Comparison of ENCODE assay signal across 8 cellular contexts in the genomic region with DNA sequence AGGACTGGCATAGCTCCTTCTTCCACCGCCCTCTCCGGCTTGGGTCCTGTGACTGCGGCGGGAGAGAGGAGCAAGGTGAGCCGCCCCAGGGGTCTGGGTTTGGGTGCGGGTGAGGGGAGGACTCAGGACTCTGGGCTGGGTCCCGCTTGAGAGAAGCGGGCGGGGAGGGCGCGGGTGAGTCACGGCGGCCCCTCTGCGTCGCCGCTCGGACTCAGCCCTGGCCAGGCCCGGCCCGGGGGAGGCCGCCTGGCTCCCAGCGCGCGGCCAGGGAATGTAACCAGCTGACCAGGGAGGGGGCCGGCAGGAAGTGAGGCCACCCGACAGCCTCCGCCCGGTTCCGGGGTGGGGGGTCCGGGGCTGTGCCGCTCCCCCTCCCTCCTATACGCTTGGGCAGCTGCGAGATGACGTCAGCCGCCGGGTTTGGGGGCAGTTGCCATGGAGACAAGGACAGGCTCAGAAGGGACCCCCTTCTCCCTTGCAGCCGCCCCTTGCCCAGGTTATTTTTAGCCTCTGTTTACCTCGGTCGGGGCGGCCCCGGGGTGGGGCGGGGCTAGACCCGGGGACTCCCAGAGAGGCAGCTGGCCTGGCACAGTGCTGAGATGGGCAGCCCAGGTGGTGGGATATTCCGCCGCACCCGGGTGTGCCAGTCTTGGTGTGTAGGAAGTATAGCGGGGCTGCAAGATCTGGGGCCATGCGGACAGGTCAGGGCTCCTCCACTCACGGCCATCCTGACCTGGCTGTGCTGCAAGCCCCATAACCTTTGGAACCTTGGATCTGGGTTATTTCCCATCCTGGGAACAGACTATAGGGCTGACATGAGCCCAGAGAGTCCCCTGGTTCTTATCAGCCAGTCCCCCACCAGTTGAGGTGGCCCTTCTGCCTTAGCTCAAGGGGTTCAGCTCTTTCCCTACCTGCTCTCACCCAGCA. TPM values are rescaled to one million over a fixed set of nuclear protein-coding genes. Genes with fewer than 3 reads are reported as not detected.
DNase-seq lines count a peak whose midpoint lies in the region; ATAC-seq and TF ChIP-seq lines count a peak whose summit lies in the region.

No MANE protein-coding gene starts in this region.

- no peak overlapping the region for H3K27ac ChIP-seq in HUES64 (ENCODE audit: low read depth, low read length)
- peak overlapping the region in 4 of 5 donors; percentile 79 to 96 (median 82) for H3K27ac ChIP-seq in adrenal gland
- peak overlapping the region; percentile 80 to 99 (median 96) for H3K27ac ChIP-seq in heart left ventricle

- H3K4me3 ChIP-seq in HUES64 (ENCODE audit: low read length) (peak overlapping the region; percentile 56), adrenal gland (peak overlapping the region; percentile 1 to 84 (median 55)), heart left ventricle (peak overlapping the region; percentile 66 to 97 (median 82))

- peaks cover 5% of the 10 kb centered on the region; the same call in 1 of the 2 replicates for H3K4me1 ChIP-seq in HUES64 (ENCODE audit: insufficient read depth, low read length)
- H3K4me1 ChIP-seq in adrenal gland (replicated peaks in 1 of 2) = peaks cover 23 to 43% of the 10 kb centered on the region in 2 donors
- H3K4me1 ChIP-seq in heart left ventricle = peaks cover 0 to 70% (median 49%) of the 10 kb centered on the region in 12 donors

- H3K36me3 Mint-ChIP-seq in osteocyte (ENCODE audit: unreplicated experiment) = no peaks in the 10 kb centered on the region

- H3K27me3 Mint-ChIP-seq in osteocyte (ENCODE audit: unreplicated experiment) = no peaks in the 10 kb centered on the region

- H3K36me3 ChIP-seq in HUES64 (ENCODE audit: insufficient read depth, low read length) = no peaks in the 10 kb centered on the region
- no peaks in the 10 kb centered on the region for H3K36me3 ChIP-seq in adrenal gland (replicated peaks in 1 of 2)
- H3K36me3 ChIP-seq in heart left ventricle = peaks cover 0 to 5% (median 0%) of the 10 kb centered on the region in 9 donors

- H3K4me1 Mint-ChIP-seq in osteocyte (ENCODE audit: unreplicated experiment) = peaks cover 24% of the 10 kb centered on the region

- peak overlapping the region; percentile 82 for H3K4me3 Mint-ChIP-seq in osteocyte (ENCODE audit: unreplicated experiment)

- H3K9ac ChIP-seq in HUES64 (ENCODE audit: low read depth, low read length) = no peak overlapping the region

- intact Hi-C loops in adrenal gland (cut with DNase I) = no loop called here
- intact Hi-C loops in heart left ventricle (cut with DNase I) = loop anchor here in 2 of 10 donors (2.0 to 5.0 kb wide), 2 partner anchors 33 to 402 kb away; a partner anchor contains a TSS

- H3K9me3 ChIP-seq in HUES64 (ENCODE audit: insufficient read depth, low read depth, low read length) (no peaks in the 10 kb centered on the region), adrenal gland (replicated peaks in 1 of 3) (no peaks in the 10 kb centered on the region), heart left ventricle (no peaks in the 10 kb centered on the region)

- peaks cover 98% of the 10 kb centered on the region for H3K27me3 ChIP-seq in HUES64 (ENCODE audit: insufficient read depth, low read length)
- no peaks in the 10 kb centered on the region for H3K27me3 ChIP-seq in adrenal gland
- H3K27me3 ChIP-seq in heart left ventricle = no peaks in the 10 kb centered on the region

- peak; percentile 15 for DNase-seq in stimulated activated CD8-positive, alpha-beta memory T cell treated with anti-CD3 and anti-CD28 coated beads, Interleukin-4, amount 100 ng/mL, for 24 hours (ENCODE audit: low read depth)
- DNase-seq in stimulated activated CD8-positive, alpha-beta memory T cell treated with anti-CD3 and anti-CD28 coated beads, Interleukin-4, amount 100 ng/mL, for 48 hours = no peak
- DNase-seq in adrenal gland = peak; percentile 74 to 87 (median 77)
- peak; percentile 88 to 91 (median 90) for DNase-seq in heart left ventricle
- no peak for DNase-seq in osteocyte (ENCODE audit: extremely low spot score, unreplicated experiment)

- 9% methylated on average over 48 of the region's 48 CpGs for WGBS in HUES64
- WGBS in adrenal gland, 4 donors = 2 to 7% (median 6%) methylated on average over 14 to 48 of the region's 48 CpGs
- 2 to 3% (median 2%) methylated on average over 22 to 48 of the region's 48 CpGs for WGBS in heart left ventricle, 4 donors

- H3K9me3 Mint-ChIP-seq in osteocyte (ENCODE audit: unreplicated experiment) = no peaks in the 10 kb centered on the region

- ATAC-seq in heart left ventricle = peak; percentile 63 to 89 (median 80)
- ATAC-seq in HG02852 (IDR thresholded peaks at IDR 0.05; ENCODE audit: unreplicated experiment) = no peak
- ATAC-seq in GM19397 (IDR thresholded peaks at IDR 0.05; ENCODE audit: unreplicated experiment) = no peak

- no peak for TF ChIP-seq CTCF in adrenal gland (IDR thresholded peaks at IDR 0.05)
- no peak for TF ChIP-seq CTCF in heart left ventricle (IDR thresholded peaks at IDR 0.05)
- TF ChIP-seq CTCF in osteocyte (IDR thresholded peaks at IDR 0.05) = no peak

- peak overlapping the region; percentile 94 for H3K27ac Mint-ChIP-seq in osteocyte (ENCODE audit: unreplicated experiment)

- peak; percentile 75 to 76 for TF ChIP-seq POLR2A in adrenal gland (IDR thresholded peaks at IDR 0.05)
- peak; percentile 21 to 88 for TF ChIP-seq POLR2A in heart left ventricle (IDR thresholded peaks at IDR 0.05)

RNA-seq across cellular contexts. Expression of a gene that starts 1.6 kb away (rescaled TPM):
- 6.0 TPM for polyA plus RNA-seq in HUES64 (2013, experiment 1 of 2)
- 8.7 TPM for polyA plus RNA-seq in HUES64 (2013, experiment 2 of 2)
- 100 to 1,000 TPM in 1 of 8 donors, 10 to 100 TPM in 7; 34.6 to 168 (median 64.1) TPM for total RNA-seq in adrenal gland
- polyA plus RNA-seq in adrenal gland = 10 to 100 TPM; 19.6 to 83.5 (median 56.6) TPM
- 100 to 1,000 TPM in 1 of 9 donors, 10 to 100 TPM in 8; 51.1 to 156 (median 69.4) TPM for total RNA-seq in heart left ventricle
- 10 to 100 TPM; 40.7 to 45.5 TPM for polyA plus RNA-seq in heart left ventricle
- 75.0 and 77.0 TPM in 2 replicates for total RNA-seq in osteocyte

RNA-seq across cellular contexts. Expression of a gene that starts 32.0 kb away (rescaled TPM):
- polyA plus RNA-seq in HUES64 (2013, experiment 1 of 2) = 58.9 TPM
- polyA plus RNA-seq in HUES64 (2013, experiment 2 of 2) = 56.5 TPM
- total RNA-seq in adrenal gland (10 to 100 TPM; 24.8 to 53.5 (median 31.6) TPM), heart left ventricle (10 to 100 TPM; 19.0 to 35.8 (median 25.4) TPM), osteocyte (43.2 and 47.4 TPM in 2 replicates)
- polyA plus RNA-seq in adrenal gland (10 to 100 TPM; 18.4 to 34.6 (median 27.4) TPM), heart left ventricle (10 to 100 TPM; 13.9 to 18.6 TPM)

RNA-seq across cellular contexts. Expression of a gene that starts 46.9 kb away (rescaled TPM):
- polyA plus RNA-seq in HUES64 (2013, experiment 1 of 2) = not detected
- not detected for polyA plus RNA-seq in HUES64 (2013, experiment 2 of 2)
- 10 to 100 TPM in 3 of 8 donors, 1 to 10 TPM in 5; 3.1 to 23.1 (median 8.0) TPM for total RNA-seq in adrenal gland
- polyA plus RNA-seq in adrenal gland = 10 to 100 TPM in 2 of 3 donors, 1 to 10 TPM in 1; 2.9 to 56.7 (median 52.0) TPM
- total RNA-seq in heart left ventricle = not detected
- not detected for polyA plus RNA-seq in heart left ventricle
- total RNA-seq in osteocyte = not detected in 2 replicates

RNA-seq across cellular contexts. Expression of a gene that starts 49.3 kb away (rescaled TPM):
- 49.9 TPM for polyA plus RNA-seq in HUES64 (2013, experiment 1 of 2)
- polyA plus RNA-seq in HUES64 (2013, experiment 2 of 2) = 45.5 TPM
- total RNA-seq in adrenal gland (100 to 1,000 TPM; 114 to 244 (median 168) TPM), heart left ventricle (100 to 1,000 TPM in 3 of 9 donors, 10 to 100 TPM in 6; 52.7 to 141 (median 68.5) TPM), osteocyte (112 and 116 TPM in 2 replicates)
- polyA plus RNA-seq in adrenal gland (100 to 1,000 TPM in 1 of 3 donors, 10 to 100 TPM in 2; 24.1 to 186 (median 31.9) TPM), heart left ventricle (100 to 1,000 TPM in 1 of 2 donors, 10 to 100 TPM in 1; 18.6 to 104 TPM)

Comparison
In these comparisons a context has a peak if more than half of its experiments do, and no peak if none do; other contexts are left out.
1. DNase-seq: peak in stimulated activated CD8-positive, alpha-beta memory T cell treated with anti-CD3 and anti-CD28 coated beads, Interleukin-4, amount 100 ng/mL, for 24 hours (single experiment), adrenal gland (7 of 7) and heart left ventricle (5 of 5); none in stimulated activated CD8-positive, alpha-beta memory T cell treated with anti-CD3 and anti-CD28 coated beads, Interleukin-4, amount 100 ng/mL, for 48 hours (single experiment) and osteocyte (single experiment).
2. ATAC-seq: peak in heart left ventricle (4 of 4); none in HG02852 (single experiment) and GM19397 (single experiment).
3. Peak in every context shown above with its lines, with median percentiles within 50 percentile points of each other: H3K4me3 ChIP-seq.